1 cellular context compared by ENCODE assay signal in genomic region chr3:20028846-20029430, GRCh38.
TF ChIP-seq lines count a peak whose summit lies in the region.

No MANE protein-coding gene starts in this region.

TF ChIP-seq in WTC11, 78 proteins besides CTCF, POLR2A, EP300 and RAD21 (continued from another document):
- TF ChIP-seq ARID4B (CRISPR knock-in tag; IDR thresholded peaks at IDR 0.05; ENCODE audit: borderline replicate concordance) (no peak), GABPB1 (CRISPR knock-in tag; IDR thresholded peaks at IDR 0.05) (no peak), ESRRA (CRISPR knock-in tag; IDR thresholded peaks at IDR 0.05; ENCODE audit: borderline replicate concordance) (no peak), CREM (CRISPR knock-in tag; IDR thresholded peaks at IDR 0.05) (no peak), ZNF671 (CRISPR knock-in tag; IDR thresholded peaks at IDR 0.05) (no peak), TEAD1 (CRISPR knock-in tag; IDR thresholded peaks at IDR 0.05) (no peak)
